In the genomic region with DNA sequence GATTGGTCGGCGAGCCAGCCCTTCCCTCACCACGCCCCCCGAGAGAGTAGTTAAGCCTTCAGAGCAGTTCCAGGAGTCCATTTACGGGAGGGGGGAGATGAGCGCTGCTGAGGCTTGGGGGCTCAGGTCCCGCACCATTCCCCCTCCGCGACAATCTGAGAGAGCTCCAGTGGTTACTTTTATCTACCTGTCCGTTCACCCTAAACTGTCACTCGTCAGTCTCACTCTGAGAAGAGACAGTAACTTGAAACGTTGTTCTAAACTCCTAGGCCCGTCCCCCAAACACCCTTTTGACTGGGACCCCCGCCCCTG, we compare ENCODE assay signal across 8 cellular contexts.
A peak's percentile ranks its signal among the peaks of the same experiment; 100 is the strongest.
DNase-seq lines count a peak whose midpoint lies in the region; ATAC-seq and TF ChIP-seq lines count a peak whose summit lies in the region.

No MANE protein-coding gene starts in this region.

- H3K27me3 ChIP-seq in iPS-18a (ENCODE audit: control insufficient read depth, insufficient read depth, low read length): peaks cover 72% of the 10 kb centered on the region

- ATAC-seq in activated naive CD8-positive, alpha-beta T cell treated with anti-CD3 and anti-CD28 coated beads, Interleukin-2, amount 50 U/mL, for 24 hours: peak; percentile 25
- peak; percentile 66 for ATAC-seq in stimulated activated memory B cell treated with anti-CD40 and anti-IgM and Interleukin-4, amounts not matched to agents 10 μg/mL and 1 μg/mL and 100 μg/mL, for 72 hours
- no peak for ATAC-seq in GM21528 (IDR thresholded peaks at IDR 0.05; ENCODE audit: low FRiP score, unreplicated experiment)

- peak overlapping the region; percentile 92 for H3K27ac Mint-ChIP-seq in activated naive CD8-positive, alpha-beta T cell treated with anti-CD3 and anti-CD28 coated beads, Interleukin-2, amount 50 U/mL, for 24 hours
- peak overlapping the region; percentile 92 for H3K27ac Mint-ChIP-seq in stimulated activated memory B cell treated with anti-CD40 and anti-IgM and Interleukin-4, amounts not matched to agents 10 μg/mL and 1 μg/mL and 100 μg/mL, for 72 hours

- peaks cover 25% of the 10 kb centered on the region for H3K27me3 Mint-ChIP-seq in activated naive CD8-positive, alpha-beta T cell treated with anti-CD3 and anti-CD28 coated beads, Interleukin-2, amount 50 U/mL, for 24 hours
- peaks cover 8% of the 10 kb centered on the region for H3K27me3 Mint-ChIP-seq in stimulated activated memory B cell treated with anti-CD40 and anti-IgM and Interleukin-4, amounts not matched to agents 10 μg/mL and 1 μg/mL and 100 μg/mL, for 72 hours

- CTCF ChIA-PET in HEK293T (lab: Yijun Ruan, JAX): interaction anchor here (0.6 to 1.4 kb wide), 4 partner anchors 8 to 30 kb away, joined by 3 to 12 read pairs (median 8); no protein-coding TSS in a partner anchor

- peak overlapping the region; percentile 100 for H3K27ac ChIP-seq in iPS-18a (ENCODE audit: low read length)

- no peaks in the 10 kb centered on the region for H3K9me3 ChIP-seq in iPS-18a (ENCODE audit: control insufficient read depth, low read depth, low read length)

- H3K4me3 ChIP-seq in iPS-18a (ENCODE audit: low read length): peak overlapping the region; percentile 95

- peaks cover 5% of the 10 kb centered on the region for H3K4me1 ChIP-seq in iPS-18a (ENCODE audit: control insufficient read depth, low read depth, low read length)

- H3K36me3 ChIP-seq in iPS-18a (ENCODE audit: control insufficient read depth, low read depth, low read length): no peaks in the 10 kb centered on the region

- DNase-seq in stimulated activated CD8-positive, alpha-beta memory T cell treated with anti-CD3 and anti-CD28 coated beads, Interleukin-4, amount 100 ng/mL, for 24 hours (ENCODE audit: low read depth): peak; percentile 62
- DNase-seq in stimulated activated CD8-positive, alpha-beta memory T cell treated with anti-CD3 and anti-CD28 coated beads, Interleukin-4, amount 100 ng/mL, for 48 hours: no peak
- DNase-seq in NCI-H2029 (lab: John Stamatoyannopoulos, UW): peak; percentile 84
- no peak for DNase-seq in activated naive CD8-positive, alpha-beta T cell treated with anti-CD3 and anti-CD28 coated beads, Interleukin-2, amount 50 U/mL, for 24 hours
- no peak for DNase-seq in HEK293T (ENCODE audit: extremely low spot score)

- peak overlapping the region; percentile 91 for H3K9ac ChIP-seq in iPS-18a (ENCODE audit: low read length)

- peaks cover 38% of the 10 kb centered on the region for H3K4me1 Mint-ChIP-seq in activated naive CD8-positive, alpha-beta T cell treated with anti-CD3 and anti-CD28 coated beads, Interleukin-2, amount 50 U/mL, for 24 hours
- peaks cover 67% of the 10 kb centered on the region for H3K4me1 Mint-ChIP-seq in stimulated activated memory B cell treated with anti-CD40 and anti-IgM and Interleukin-4, amounts not matched to agents 10 μg/mL and 1 μg/mL and 100 μg/mL, for 72 hours

- POLR2A ChIA-PET in HEK293T (lab: Yijun Ruan, JAX): interaction anchor here (0.9 to 2.7 kb wide), 9 partner anchors 9 to 201 kb away, joined by 3 to 9 read pairs (median 3); no protein-coding TSS in a partner anchor

- peak overlapping the region; percentile 86 for H3K4me3 Mint-ChIP-seq in activated naive CD8-positive, alpha-beta T cell treated with anti-CD3 and anti-CD28 coated beads, Interleukin-2, amount 50 U/mL, for 24 hours
- H3K4me3 Mint-ChIP-seq in stimulated activated memory B cell treated with anti-CD40 and anti-IgM and Interleukin-4, amounts not matched to agents 10 μg/mL and 1 μg/mL and 100 μg/mL, for 72 hours: peak overlapping the region; percentile 87

- no peaks in the 10 kb centered on the region for H3K9me3 Mint-ChIP-seq in activated naive CD8-positive, alpha-beta T cell treated with anti-CD3 and anti-CD28 coated beads, Interleukin-2, amount 50 U/mL, for 24 hours
- no peaks in the 10 kb centered on the region for H3K9me3 Mint-ChIP-seq in stimulated activated memory B cell treated with anti-CD40 and anti-IgM and Interleukin-4, amounts not matched to agents 10 μg/mL and 1 μg/mL and 100 μg/mL, for 72 hours

- H3K36me3 Mint-ChIP-seq in activated naive CD8-positive, alpha-beta T cell treated with anti-CD3 and anti-CD28 coated beads, Interleukin-2, amount 50 U/mL, for 24 hours (ENCODE audit: low read depth): peaks cover 28% of the 10 kb centered on the region
- peaks cover 6% of the 10 kb centered on the region for H3K36me3 Mint-ChIP-seq in stimulated activated memory B cell treated with anti-CD40 and anti-IgM and Interleukin-4, amounts not matched to agents 10 μg/mL and 1 μg/mL and 100 μg/mL, for 72 hours

TF ChIP-seq in HEK293T, 16 proteins besides CTCF, POLR2A, EP300 and RAD21:
- TF ChIP-seq FOXM1 (IDR thresholded peaks at IDR 0.05; ENCODE audit: borderline replicate concordance) (no peak), FOXA1 (IDR thresholded peaks at IDR 0.05) (no peak), BHLHE40 (IDR thresholded peaks at IDR 0.05; ENCODE audit: borderline replicate concordance) (no peak), SUZ12 (IDR thresholded peaks at IDR 0.05) (no peak), L3MBTL2 (conservative IDR thresholded peaks at IDR 0.05) (no peak), ARNT (IDR thresholded peaks at IDR 0.05) (no peak), NFRKB (IDR thresholded peaks at IDR 0.05) (no peak), ELF4 (IDR thresholded peaks at IDR 0.05) (no peak), ZNF384 (IDR thresholded peaks at IDR 0.05) (no peak), CTBP1 (IDR thresholded peaks at IDR 0.05; ENCODE audit: borderline replicate concordance) (no peak), FOXK2 (IDR thresholded peaks at IDR 0.05) (no peak), TARDBP (IDR thresholded peaks at IDR 0.05) (no peak), SP1 (IDR thresholded peaks at IDR 0.05) (no peak), HDGF (IDR thresholded peaks at IDR 0.05; ENCODE audit: borderline replicate concordance) (no peak), LEF1 (IDR thresholded peaks at IDR 0.05; ENCODE audit: borderline replicate concordance) (no peak)
- TF ChIP-seq, protein P1, sequence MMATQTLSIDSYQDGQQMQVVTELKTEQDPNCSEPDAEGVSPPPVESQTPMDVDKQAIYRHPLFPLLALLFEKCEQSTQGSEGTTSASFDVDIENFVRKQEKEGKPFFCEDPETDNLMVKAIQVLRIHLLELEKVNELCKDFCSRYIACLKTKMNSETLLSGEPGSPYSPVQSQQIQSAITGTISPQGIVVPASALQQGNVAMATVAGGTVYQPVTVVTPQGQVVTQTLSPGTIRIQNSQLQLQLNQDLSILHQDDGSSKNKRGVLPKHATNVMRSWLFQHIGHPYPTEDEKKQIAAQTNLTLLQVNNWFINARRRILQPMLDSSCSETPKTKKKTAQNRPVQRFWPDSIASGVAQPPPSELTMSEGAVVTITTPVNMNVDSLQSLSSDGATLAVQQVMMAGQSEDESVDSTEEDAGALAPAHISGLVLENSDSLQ (IDR thresholded peaks at IDR 0.05): no peak

Comparison
In these comparisons a context has a peak if more than half of its experiments do, and no peak if none do; other contexts are left out.
1. DNase-seq: peak in stimulated activated CD8-positive, alpha-beta memory T cell treated with anti-CD3 and anti-CD28 coated beads, Interleukin-4, amount 100 ng/mL, for 24 hours (single experiment) and NCI-H2029 (single experiment); none in stimulated activated CD8-positive, alpha-beta memory T cell treated with anti-CD3 and anti-CD28 coated beads, Interleukin-4, amount 100 ng/mL, for 48 hours (single experiment), activated naive CD8-positive, alpha-beta T cell treated with anti-CD3 and anti-CD28 coated beads, Interleukin-2, amount 50 U/mL, for 24 hours (single experiment) and HEK293T (single experiment).